Comparison of ENCODE assay signal across 1 cellular context in genomic region chr11:33636104-33636503, GRCh38.
TF ChIP-seq lines count a peak whose summit lies in the region.

No MANE protein-coding gene starts in this region.

TF ChIP-seq in A549, 52 proteins besides CTCF, POLR2A, EP300 and RAD21 (continued from another document):
- TF ChIP-seq REST (IDR thresholded peaks at IDR 0.05) (no peak), NFE2L2 (conservative IDR thresholded peaks at IDR 0.05; ENCODE audit: low read length) (0 out of 2 replicates have a peak, but pooled peaks have one; percentile 3), JUN (IDR thresholded peaks at IDR 0.05) (no peak), ZFP36 (IDR thresholded peaks at IDR 0.05; ENCODE audit: borderline replicate concordance, partially characterized antibody) (no peak)
